In the genomic region with DNA sequence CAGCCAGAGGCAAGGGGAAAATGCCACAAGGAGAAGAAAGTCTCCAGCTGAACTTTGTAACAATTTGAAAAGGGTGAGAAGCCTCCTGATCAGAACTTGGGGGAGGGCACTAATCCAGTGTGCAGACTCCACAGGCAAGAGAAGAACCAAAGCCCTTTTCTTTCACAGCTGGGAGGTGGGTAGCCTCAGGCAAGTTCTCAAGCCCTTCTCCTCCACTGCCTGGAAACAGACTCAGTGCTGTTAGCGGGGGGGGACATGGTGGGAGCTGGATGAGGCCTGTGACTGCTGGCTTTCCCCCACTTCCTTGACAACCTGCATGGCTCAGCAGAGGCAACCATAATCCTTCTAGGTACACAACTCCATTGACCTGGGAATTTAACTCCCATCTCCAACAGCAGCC, we compare ENCODE assay signal across 8 cellular contexts.
"Had no signal": no experiment of that assay in that cellular context is flagged by ENCODE, and none has a peak within 500 bp of the region (broad histone marks: within the 10 kb centered on the region; RNA-seq: fewer than 3 reads in every experiment).

No MANE protein-coding gene starts in this region.

- ATAC-seq: GM23338, HCT116 had no signal

- DNase-seq: GM23248, GOT3, H7, H9, HCEC 1CT, HFFc6 had no signal
